Comparison of ENCODE assay signal across 21 cellular contexts in the genomic region with DNA sequence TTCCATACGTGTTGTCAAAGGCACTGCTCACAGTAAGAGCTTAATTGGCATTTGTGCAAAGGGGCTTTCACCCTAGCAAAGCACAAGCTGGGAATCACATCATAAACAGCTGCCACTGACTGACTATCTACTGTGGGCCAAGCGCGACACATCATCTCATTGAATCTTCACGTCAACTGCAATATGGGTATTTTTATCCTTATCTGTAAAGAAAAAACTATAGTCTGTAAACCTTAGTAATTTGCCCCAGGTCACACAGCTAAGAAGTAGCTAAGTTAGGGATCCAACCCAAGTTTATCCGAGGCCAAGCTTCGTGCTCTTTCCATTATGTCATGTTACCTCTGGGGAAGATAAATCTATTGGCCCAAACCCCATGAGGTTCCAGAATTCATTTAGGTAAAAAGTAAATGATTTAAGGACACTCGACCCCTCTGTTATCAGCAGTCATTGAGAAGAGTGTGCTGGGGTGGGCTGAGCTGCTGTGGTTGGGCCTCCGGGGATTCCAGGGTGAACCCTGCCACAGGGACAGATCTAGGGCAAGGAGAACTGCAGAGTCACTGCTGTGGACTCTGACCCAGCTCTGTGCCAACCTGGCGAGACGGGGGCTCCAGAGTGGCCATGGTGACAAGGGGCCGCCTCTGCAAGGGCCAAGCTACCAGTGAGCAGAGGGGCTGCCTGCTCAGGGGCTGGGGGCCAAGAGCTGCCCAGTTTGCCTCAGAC. TPM values are rescaled to one million over a fixed set of nuclear protein-coding genes. Genes with fewer than 3 reads are reported as not detected.
DNase-seq lines count a peak whose midpoint lies in the region; ATAC-seq and TF ChIP-seq lines count a peak whose summit lies in the region.
"Had no signal": no experiment of that assay in that cellular context is flagged by ENCODE, and none has a peak within 500 bp of the region (broad histone marks: within the 10 kb centered on the region; RNA-seq: fewer than 3 reads in every experiment).

No MANE protein-coding gene starts in this region.

- 75% methylated on average over 11 of the region's 11 CpGs for WGBS in liver

- DNase-seq in SK-N-MC (ENCODE audit: low read depth, low spot score) (no peak), cardiac muscle cell (ENCODE audit: low read depth in 1 of 2, low spot score in 1 of 2) (no peak), gastrocnemius medialis (peak in 1 of 2 donors; percentile 34), NCI-H1105 treated with DMSO at 0.1 percent for 48 hours (lab: John Stamatoyannopoulos, UW) (no peak), DMS53 treated with DMSO at 0.1 percent for 48 hours (lab: John Stamatoyannopoulos, UW; ENCODE audit: unreplicated experiment) (no peak)
- DNase-seq: Calu3; CD4-positive, CD25-positive, alpha-beta regulatory T cell; DMS79; GOT3; KG1; NCI-H1092; NCI-H1694; NCI-H2107; NCI-H345; NCI-H69; SIG-M5 had no signal

- H3K9me3 ChIP-seq in SK-N-MC (ENCODE audit: low read depth, low read length) (no peaks in the 10 kb centered on the region), cardiac muscle cell (ENCODE audit: low read depth) (no peaks in the 10 kb centered on the region), liver (ENCODE audit: control insufficient read depth in 4 of 4, low read length in 3 of 4) (no peaks in the 10 kb centered on the region), gastrocnemius medialis (no peaks in the 10 kb centered on the region)

- TF ChIP-seq CTCF in cardiac muscle cell (IDR thresholded peaks at IDR 0.05; ENCODE audit: low read depth, low read length), result no peak
- TF ChIP-seq CTCF in liver (IDR thresholded peaks at IDR 0.05; ENCODE audit: low read depth, low read length, missing input control), result no peak
- no peak for TF ChIP-seq CTCF in gastrocnemius medialis (IDR thresholded peaks at IDR 0.05 in 4 of 5, conservative IDR thresholded peaks at IDR 0.05 in 1 of 5)

- H3K9ac ChIP-seq in SK-N-MC (ENCODE audit: insufficient read length), result no peak overlapping the region
- no peak overlapping the region for H3K9ac ChIP-seq in liver (ENCODE audit: low read depth in 1 of 2, low read length in 2 of 2)

- H3K4me3 ChIP-seq in SK-N-MC (no peak overlapping the region), cardiac muscle cell (no peak overlapping the region), liver (ENCODE audit: low read depth in 1 of 3, low read length in 3 of 3) (no peak overlapping the region), gastrocnemius medialis (no peak overlapping the region)
- H3K4me3 ChIP-seq: GM12878 had no signal

- H3K36me3 ChIP-seq in SK-N-MC (ENCODE audit: insufficient read depth, low read length) (peaks cover 27% of the 10 kb centered on the region; the same call in 1 of the 2 replicates), cardiac muscle cell (peaks cover 28% of the 10 kb centered on the region), liver (ENCODE audit: control insufficient read depth in 4 of 4, insufficient read depth in 3 of 4, low read depth in 1 of 4, low read length in 3 of 4) (peaks cover 5 to 45% (median 12%) of the 10 kb centered on the region in 4 donors), gastrocnemius medialis (peaks cover 0 to 46% of the 10 kb centered on the region in 2 donors)

- H3K4me1 ChIP-seq in cardiac muscle cell (ENCODE audit: low read depth) (peaks cover 6% of the 10 kb centered on the region), liver (ENCODE audit: control insufficient read depth in 4 of 4, insufficient read depth in 4 of 4, low read length in 3 of 4) (peaks cover 0 to 2% (median under 1%) of the 10 kb centered on the region in 4 donors), gastrocnemius medialis (peaks cover 16 to 19% of the 10 kb centered on the region in 2 donors)

- no peak for TF ChIP-seq POLR2A in gastrocnemius medialis (IDR thresholded peaks at IDR 0.05)

- no peak for TF ChIP-seq RAD21 in liver (IDR thresholded peaks at IDR 0.05)

- in situ Hi-C loops in gastrocnemius medialis (cut with MboI; ENCODE audit: low sequenced_read_pairs in 4 of 4), result no loop called here

- H3K27me3 ChIP-seq in cardiac muscle cell (no peaks in the 10 kb centered on the region), liver (ENCODE audit: control insufficient read depth in 4 of 4, insufficient read depth in 4 of 4, low read length in 3 of 4) (no peaks in the 10 kb centered on the region), gastrocnemius medialis (no peaks in the 10 kb centered on the region)

- H3K27ac ChIP-seq in SK-N-MC, result 0 out of 2 replicates have a peak overlapping the region, but pooled peaks have one; percentile 31
- peak overlapping the region; percentile 45 for H3K27ac ChIP-seq in cardiac muscle cell
- no peak overlapping the region for H3K27ac ChIP-seq in liver (ENCODE audit: low read depth in 1 of 2, low read length in 2 of 2)
- H3K27ac ChIP-seq in gastrocnemius medialis, result peak overlapping the region; percentile 77 to 83 (median 82)

- intact Hi-C loops in gastrocnemius medialis (cut with DNase I; ENCODE audit: low total_unique reads), result no loop called here

- ATAC-seq in gastrocnemius medialis (peak; percentile 68 to 70), HG03442 (IDR thresholded peaks at IDR 0.05; ENCODE audit: unreplicated experiment) (no peak), HG02973 (IDR thresholded peaks at IDR 0.05; ENCODE audit: unreplicated experiment) (no peak)
- ATAC-seq: GM12878, Panc1 had no signal

TF ChIP-seq in liver, 16 proteins besides CTCF, POLR2A, EP300 and RAD21:
- TF ChIP-seq HNF4G (IDR thresholded peaks at IDR 0.05), result peak; percentile 22
- peak; percentile 73 to 89 for TF ChIP-seq HNF4A (conservative IDR thresholded peaks at IDR 0.05)
- peak in 1 of 2 donors; percentile 21 for TF ChIP-seq JUND (IDR thresholded peaks at IDR 0.05)
- TF ChIP-seq, protein P1, sequence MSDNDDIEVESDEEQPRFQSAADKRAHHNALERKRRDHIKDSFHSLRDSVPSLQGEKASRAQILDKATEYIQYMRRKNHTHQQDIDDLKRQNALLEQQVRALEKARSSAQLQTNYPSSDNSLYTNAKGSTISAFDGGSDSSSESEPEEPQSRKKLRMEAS (IDR thresholded peaks at IDR 0.05), result no peak
- peak; percentile 51 for TF ChIP-seq SP1 (IDR thresholded peaks at IDR 0.05)
- peak; percentile 50 to 66 for TF ChIP-seq RXRA (IDR thresholded peaks at IDR 0.05)
- no peak for TF ChIP-seq GABPA (IDR thresholded peaks at IDR 0.05 in 1 of 2, conservative IDR thresholded peaks at IDR 0.05 in 1 of 2)

RNA-seq across cellular contexts. Expression of a gene that starts 27.6 kb away (rescaled TPM):
- 47.2 and 61.1 TPM in 2 replicates for total RNA-seq in cardiac muscle cell
- polyA plus RNA-seq in cardiac muscle cell, result 32.0 and 38.5 TPM in 2 replicates
- total RNA-seq in liver, result 1 to 10 TPM; 3.1 to 6.8 TPM
- polyA plus RNA-seq in liver, result 1 to 10 TPM; 2.9 to 5.2 TPM
- total RNA-seq in gastrocnemius medialis, result 10 to 100 TPM in 3 of 4 donors, 1 to 10 TPM in 1; 8.4 to 15.5 (median 10.4) TPM

RNA-seq across cellular contexts. Expression of a gene that starts 42.3 kb away (rescaled TPM):
- total RNA-seq in cardiac muscle cell (5.9 and 7.1 TPM in 2 replicates), liver (1 to 10 TPM; 1.7 to 4.4 TPM), gastrocnemius medialis (1 to 10 TPM; 1.2 to 2.7 (median 2.3) TPM)
- polyA plus RNA-seq in cardiac muscle cell (6.4 and 8.9 TPM in 2 replicates), liver (1 to 10 TPM; 2.0 to 2.2 TPM)

RNA-seq across cellular contexts. Expression of a gene that starts 59.2 kb away (rescaled TPM):
- total RNA-seq in cardiac muscle cell (192 and 232 TPM in 2 replicates), liver (100 to 1,000 TPM; 464 to 740 TPM), gastrocnemius medialis (100 to 1,000 TPM; 181 to 310 (median 224) TPM)
- polyA plus RNA-seq in cardiac muscle cell (388 and 524 TPM in 2 replicates), liver (1,000 to 10,000 TPM in 1 of 2 donors, 100 to 1,000 TPM in 1; 687 to 1,207 TPM)

Comparison
In these comparisons a context has a peak if more than half of its experiments do, and no peak if none do; other contexts are left out.
1. H3K27ac ChIP-seq: peak in SK-N-MC (single experiment), cardiac muscle cell (single experiment) and gastrocnemius medialis (4 of 4); none in liver (0 of 2).
2. ATAC-seq: peak in gastrocnemius medialis (2 of 2); none in HG03442 (single experiment) and HG02973 (single experiment).